In genomic region chr6:13113376-13113775, GRCh38 we compare ENCODE assay signal across 1 cellular context.
TF ChIP-seq lines count a peak whose summit lies in the region.

No MANE protein-coding gene starts in this region.

TF ChIP-seq in GM23338, 12 proteins besides CTCF, POLR2A, EP300 and RAD21 (continued from another document):
- TF ChIP-seq ETS1 (IDR thresholded peaks at IDR 0.05): no peak
- TF ChIP-seq REST (IDR thresholded peaks at IDR 0.05; ENCODE audit: unreplicated experiment): no peak
- no peak for TF ChIP-seq EZH2 (IDR thresholded peaks at IDR 0.05; ENCODE audit: low read depth, unreplicated experiment)
- TF ChIP-seq ZNF331 (CRISPR knock-in tag; IDR thresholded peaks at IDR 0.05; ENCODE audit: low read depth): no peak
TF ChIP-seq in GM23338: peak in this region for 0.
